Comparison of ENCODE assay signal across 9 cellular contexts in genomic region chr14:74401504-74402241, GRCh38. TPM values are rescaled to one million over a fixed set of nuclear protein-coding genes. Genes with fewer than 3 reads are reported as not detected.
DNase-seq lines count a peak whose midpoint lies in the region; ATAC-seq and TF ChIP-seq lines count a peak whose summit lies in the region.
"Had no signal": no experiment of that assay in that cellular context is flagged by ENCODE, and none has a peak within 500 bp of the region (broad histone marks: within the 10 kb centered on the region; RNA-seq: fewer than 3 reads in every experiment).

No MANE protein-coding gene starts in this region.

- ATAC-seq in HG02970 (IDR thresholded peaks at IDR 0.05; ENCODE audit: low FRiP score, unreplicated experiment) (peak; percentile 80), RWPE2 (ENCODE audit: low read depth) (peak; percentile 22; the same call in 1 of the 3 replicates), right lobe of liver (peak; percentile 12 to 60 (median 46))

- DNase-seq in DMS53 (lab: John Stamatoyannopoulos, UW), result peak; percentile 22
- no peak for DNase-seq in DMS53 treated with DMSO at 0.1 percent for 48 hours (lab: John Stamatoyannopoulos, UW; ENCODE audit: unreplicated experiment)
- peak; percentile 68 for DNase-seq in RWPE2 (ENCODE audit: low spot score)
- DNase-seq in activated naive CD8-positive, alpha-beta T cell treated with anti-CD3 and anti-CD28 coated beads for 36 hours, result peak; percentile 76
- peak in 1 of 3 donors; percentile 39 for DNase-seq in right lobe of liver
- peak; percentile 33 for DNase-seq in stimulated activated CD8-positive, alpha-beta memory T cell treated with anti-CD3 and anti-CD28 coated beads, Interleukin-15, amount 100 ng/mL, for 1 hour (ENCODE audit: low read depth)
- no peak for DNase-seq in 8988T

- H3K4me3 ChIP-seq in RWPE2 (ENCODE audit: severe bottlenecking) (no peak overlapping the region), right lobe of liver (no peak overlapping the region)
- H3K4me3 ChIP-seq: A549 had no signal

- H3K36me3 ChIP-seq in RWPE2 (ENCODE audit: low read depth) (no peaks in the 10 kb centered on the region), right lobe of liver (no peaks in the 10 kb centered on the region)

- no peaks in the 10 kb centered on the region for H3K36me3 Mint-ChIP-seq in activated naive CD8-positive, alpha-beta T cell treated with anti-CD3 and anti-CD28 coated beads for 36 hours

- TF ChIP-seq CTCF in RWPE2 (IDR thresholded peaks at IDR 0.05; ENCODE audit: poor library complexity, severe bottlenecking) (no peak), right lobe of liver (IDR thresholded peaks at IDR 0.05) (no peak)

- no peaks in the 10 kb centered on the region for H3K9me3 Mint-ChIP-seq in activated naive CD8-positive, alpha-beta T cell treated with anti-CD3 and anti-CD28 coated beads for 36 hours

- H3K27ac Mint-ChIP-seq in activated naive CD8-positive, alpha-beta T cell treated with anti-CD3 and anti-CD28 coated beads for 36 hours, result peak overlapping the region; percentile 71

- H3K27me3 Mint-ChIP-seq in activated naive CD8-positive, alpha-beta T cell treated with anti-CD3 and anti-CD28 coated beads for 36 hours, result no peaks in the 10 kb centered on the region

- no peak for TF ChIP-seq POLR2A in right lobe of liver (IDR thresholded peaks at IDR 0.05)

- intact Hi-C loops in right lobe of liver (cut with DNase I), result no loop called here

- H3K9me3 ChIP-seq in RWPE2 (ENCODE audit: severe bottlenecking) (no peaks in the 10 kb centered on the region), right lobe of liver (no peaks in the 10 kb centered on the region)
- H3K9me3 ChIP-seq: A549 had no signal

- H3K4me1 Mint-ChIP-seq in activated naive CD8-positive, alpha-beta T cell treated with anti-CD3 and anti-CD28 coated beads for 36 hours, result peaks cover 11% of the 10 kb centered on the region

- no peaks in the 10 kb centered on the region for H3K4me1 ChIP-seq in RWPE2 (ENCODE audit: insufficient read depth, poor library complexity, severe bottlenecking)
- H3K4me1 ChIP-seq in right lobe of liver, result no peaks in the 10 kb centered on the region
- H3K4me1 ChIP-seq: A549 had no signal

- H3K4me3 Mint-ChIP-seq in activated naive CD8-positive, alpha-beta T cell treated with anti-CD3 and anti-CD28 coated beads for 36 hours, result peak overlapping the region; percentile 58

- WGBS in right lobe of liver (ENCODE audit: insufficient coverage, low coverage, low lambda C conversion rate, missing lambda C conversion rate), result 3% methylated on average over 5 of the region's 12 CpGs

- H3K27me3 ChIP-seq in RWPE2 (ENCODE audit: insufficient read depth, poor library complexity, severe bottlenecking), result peaks cover 7% of the 10 kb centered on the region
- H3K27me3 ChIP-seq in right lobe of liver, result no peaks in the 10 kb centered on the region

- H3K27ac ChIP-seq in RWPE2 (ENCODE audit: poor library complexity, severe bottlenecking) (no peak overlapping the region), right lobe of liver (no peak overlapping the region)
- H3K27ac ChIP-seq: A549 had no signal

RNA-seq across cellular contexts. Expression of gene SYNDIG1L, which starts 24.3 kb away (rescaled TPM):
- not detected for total RNA-seq in activated naive CD8-positive, alpha-beta T cell treated with anti-CD3 and anti-CD28 coated beads for 36 hours
- not detected for total RNA-seq in right lobe of liver

RNA-seq across cellular contexts. Expression of gene VRTN, which starts 53.4 kb away (rescaled TPM):
- total RNA-seq in activated naive CD8-positive, alpha-beta T cell treated with anti-CD3 and anti-CD28 coated beads for 36 hours, result not detected
- total RNA-seq in right lobe of liver, result not detected

Comparison
In these comparisons a context has a peak if more than half of its experiments do, and no peak if none do; other contexts are left out.
1. DNase-seq: peak in DMS53 (single experiment), RWPE2 (single experiment), activated naive CD8-positive, alpha-beta T cell treated with anti-CD3 and anti-CD28 coated beads for 36 hours (single experiment) and stimulated activated CD8-positive, alpha-beta memory T cell treated with anti-CD3 and anti-CD28 coated beads, Interleukin-15, amount 100 ng/mL, for 1 hour (single experiment); none in DMS53 treated with DMSO at 0.1 percent for 48 hours (single experiment) and 8988T (single experiment).
2. ATAC-seq: peak in every context shown above with its lines; median percentile 80 in HG02970; 46 in right lobe of liver; 22 in RWPE2.